9 cellular contexts compared by ENCODE assay signal in the genomic region with DNA sequence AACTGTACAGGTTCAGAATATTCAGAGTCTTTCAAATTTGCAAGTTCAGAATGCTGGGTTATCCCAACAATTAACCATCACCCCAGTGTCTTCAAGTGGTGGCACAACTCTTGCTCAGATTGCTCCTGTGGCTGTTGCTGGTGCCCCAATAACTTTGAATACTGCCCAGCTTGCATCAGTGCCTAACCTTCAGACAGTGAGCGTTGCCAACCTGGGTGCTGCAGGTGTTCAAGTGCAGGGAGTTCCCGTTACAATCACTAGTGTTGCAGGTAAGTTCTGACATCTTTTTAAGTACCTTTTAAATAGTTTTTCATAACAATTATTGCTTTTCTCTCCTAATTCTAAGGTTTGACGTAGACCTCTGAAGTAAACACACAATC. TPM values are rescaled to one million over a fixed set of nuclear protein-coding genes. Genes with fewer than 3 reads are reported as not detected.
DNase-seq lines count a peak whose midpoint lies in the region; ATAC-seq lines count a peak whose summit lies in the region.
"Had no signal": no experiment of that assay in that cellular context is flagged by ENCODE, and none has a peak within 500 bp of the region (broad histone marks: within the 10 kb centered on the region; RNA-seq: fewer than 3 reads in every experiment).

No MANE protein-coding gene starts in this region.

- H3K9me3 Mint-ChIP-seq in stimulated activated naive CD8-positive, alpha-beta T cell treated with anti-CD3 and anti-CD28 coated beads, Interleukin-15, Interleukin-2, amounts not matched to agents 100 ng/mL and 50 ng/mL, for 24 hours = no peaks in the 10 kb centered on the region
- H3K9me3 Mint-ChIP-seq in immature natural killer cell = no peaks in the 10 kb centered on the region

- no peaks in the 10 kb centered on the region for H3K27me3 Mint-ChIP-seq in stimulated activated naive CD8-positive, alpha-beta T cell treated with anti-CD3 and anti-CD28 coated beads, Interleukin-15, Interleukin-2, amounts not matched to agents 100 ng/mL and 50 ng/mL, for 24 hours
- H3K27me3 Mint-ChIP-seq in T-helper 17 cell (no peaks in the 10 kb centered on the region), immature natural killer cell (ENCODE audit: low read depth in 3 of 3) (peaks cover 5 to 8% (median 6%) of the 10 kb centered on the region in 3 donors)

- DNase-seq in stimulated activated naive CD8-positive, alpha-beta T cell treated with anti-CD3 and anti-CD28 coated beads, Interleukin-15, Interleukin-2, amounts not matched to agents 100 U/mL and 50 U/mL, for 24 hours = no peak
- no peak for DNase-seq in T-helper 17 cell
- no peak for DNase-seq in immature natural killer cell
- no peak for DNase-seq in GF-D8 (lab: John Stamatoyannopoulos, UW)
- no peak for DNase-seq in stimulated activated CD8-positive, alpha-beta memory T cell treated with anti-CD3 and anti-CD28 coated beads, Interleukin-4, amount 100 ng/mL, for 48 hours
- DNase-seq: NCI-H524 had no signal

- peaks cover 78% of the 10 kb centered on the region for H3K4me1 Mint-ChIP-seq in stimulated activated naive CD8-positive, alpha-beta T cell treated with anti-CD3 and anti-CD28 coated beads, Interleukin-15, Interleukin-2, amounts not matched to agents 100 ng/mL and 50 ng/mL, for 24 hours (ENCODE audit: low read depth)
- peaks cover 46% of the 10 kb centered on the region for H3K4me1 Mint-ChIP-seq in T-helper 17 cell
- H3K4me1 Mint-ChIP-seq in immature natural killer cell = peaks cover 75 to 86% of the 10 kb centered on the region in 2 donors

- H3K36me3 Mint-ChIP-seq in stimulated activated naive CD8-positive, alpha-beta T cell treated with anti-CD3 and anti-CD28 coated beads, Interleukin-15, Interleukin-2, amounts not matched to agents 100 ng/mL and 50 ng/mL, for 24 hours (ENCODE audit: low read depth) = peaks cover 45% of the 10 kb centered on the region
- peaks cover 4% of the 10 kb centered on the region for H3K36me3 Mint-ChIP-seq in T-helper 17 cell (ENCODE audit: low read depth)
- H3K36me3 Mint-ChIP-seq in immature natural killer cell = peaks cover 11 to 24% (median 18%) of the 10 kb centered on the region in 3 donors

- no peak for ATAC-seq in stimulated activated naive CD8-positive, alpha-beta T cell treated with anti-CD3 and anti-CD28 coated beads, Interleukin-15, Interleukin-2, amounts not matched to agents 100 U/mL and 50 U/mL, for 24 hours
- ATAC-seq in T-helper 17 cell = no peak
- no peak for ATAC-seq in GM21528 (IDR thresholded peaks at IDR 0.05; ENCODE audit: low FRiP score, unreplicated experiment)
- no peak for ATAC-seq in HG03025 (IDR thresholded peaks at IDR 0.05; ENCODE audit: low FRiP score, unreplicated experiment)

- H3K4me3 Mint-ChIP-seq in stimulated activated naive CD8-positive, alpha-beta T cell treated with anti-CD3 and anti-CD28 coated beads, Interleukin-15, Interleukin-2, amounts not matched to agents 100 ng/mL and 50 ng/mL, for 24 hours = peak overlapping the region; percentile 98
- H3K4me3 Mint-ChIP-seq in T-helper 17 cell (peak overlapping the region; percentile 99), immature natural killer cell (peak overlapping the region; percentile 77 to 100 (median 99))

- no peaks in the 10 kb centered on the region for H3K9me3 ChIP-seq in T-helper 17 cell (ENCODE audit: control insufficient read depth, low read length, poor library complexity, severe bottlenecking)

- H3K27ac Mint-ChIP-seq in stimulated activated naive CD8-positive, alpha-beta T cell treated with anti-CD3 and anti-CD28 coated beads, Interleukin-15, Interleukin-2, amounts not matched to agents 100 ng/mL and 50 ng/mL, for 24 hours = no peak overlapping the region
- H3K27ac Mint-ChIP-seq in T-helper 17 cell = peak overlapping the region; percentile 98
- peak overlapping the region in 4 of 6 donors; percentile 17 to 23 (median 19) for H3K27ac Mint-ChIP-seq in immature natural killer cell

RNA-seq across cellular contexts. Expression of a gene that starts 2.7 kb away (rescaled TPM):
- total RNA-seq in T-helper 17 cell = 10 to 100 TPM; 31.9 to 35.9 TPM
- polyA plus RNA-seq in immature natural killer cell = 10 to 100 TPM in 1 of 3 donors, 1 to 10 TPM in 2; 6.2 to 15.3 (median 9.0) TPM
